8 cellular contexts compared by ENCODE assay signal in genomic region chr4:185127021-185127925, GRCh38. TPM values are rescaled to one million over a fixed set of nuclear protein-coding genes. Genes with fewer than 3 reads are reported as not detected.
A peak's percentile ranks its signal among the peaks of the same experiment; 100 is the strongest.
DNase-seq lines count a peak whose midpoint lies in the region; ATAC-seq and TF ChIP-seq lines count a peak whose summit lies in the region.

No MANE protein-coding gene starts in this region.

- TF ChIP-seq CTCF in AG04450 (IDR thresholded peaks at IDR 0.05; ENCODE audit: low read depth, low read length), result no peak

- ATAC-seq in GM19395 (IDR thresholded peaks at IDR 0.05; ENCODE audit: unreplicated experiment), result no peak
- no peak for ATAC-seq in HG02885 (IDR thresholded peaks at IDR 0.05; ENCODE audit: poor library complexity, unreplicated experiment)

- peak overlapping the region; percentile 57 for H3K4me3 ChIP-seq in AG04450 (ENCODE audit: low read depth, low read length)
- peak overlapping the region; percentile 34 for H3K4me3 ChIP-seq in HAP-1
- H3K4me3 ChIP-seq in stomach smooth muscle (ENCODE audit: low read length in 2 of 2), result peak overlapping the region; percentile 76 to 82

- no peaks in the 10 kb centered on the region; the same call in 1 of the 2 replicates for H3K9me3 ChIP-seq in AG04450 (ENCODE audit: control insufficient read depth, insufficient read depth, low read length)
- H3K9me3 ChIP-seq in HAP-1, result no peaks in the 10 kb centered on the region
- H3K9me3 ChIP-seq in stomach smooth muscle (ENCODE audit: control insufficient read depth in 2 of 2, low read length in 2 of 2), result no peaks in the 10 kb centered on the region

- H3K4me1 ChIP-seq in HAP-1, result peaks cover 3% of the 10 kb centered on the region; the same call in 1 of the 2 replicates
- peaks cover 18% of the 10 kb centered on the region for H3K4me1 ChIP-seq in stomach smooth muscle (ENCODE audit: control insufficient read depth, insufficient read depth, low read length)

- in situ Hi-C loops in HAP-1 (cut with MboI; ENCODE audit: low sequenced_read_pairs), result no loop called here

- CTCF ChIA-PET in AG04450 (lab: Charles Lee), result interaction anchor here (1.1 to 1.5 kb wide), 2 partner anchors 87 to 122 kb away, joined by 3 to 4 read pairs; no protein-coding TSS in a partner anchor

- DNase-seq in AG04450 (ENCODE audit: low read depth, low spot score), result no peak
- DNase-seq in HAP-1 (ENCODE audit: low spot score in 2 of 2), result peak in 1 of 2 experiments; percentile 30
- DNase-seq in cerebellar cortex (ENCODE audit: low spot score), result peak; percentile 41
- DNase-seq in left kidney (ENCODE audit: low read depth, low spot score), result peak; percentile 67
- no peak for DNase-seq in NCI-H1092 (lab: John Stamatoyannopoulos, UW)

- no peak overlapping the region for H3K27ac ChIP-seq in AG04450 (ENCODE audit: low read depth, low read length)
- no peak overlapping the region for H3K27ac ChIP-seq in stomach smooth muscle (ENCODE audit: low read length)

- peaks cover 9% of the 10 kb centered on the region for H3K27me3 ChIP-seq in AG04450 (ENCODE audit: control insufficient read depth, insufficient read depth, low read length)
- H3K27me3 ChIP-seq in HAP-1 (ENCODE audit: low read depth), result no peaks in the 10 kb centered on the region
- H3K27me3 ChIP-seq in stomach smooth muscle (ENCODE audit: control insufficient read depth in 1 of 2, insufficient read depth in 2 of 2, low read length in 2 of 2), result no peaks in the 10 kb centered on the region

- peak overlapping the region; percentile 42 to 45 for H3K9ac ChIP-seq in stomach smooth muscle (ENCODE audit: low read length in 2 of 2)

- POLR2A ChIA-PET in AG04450 (lab: Yijun Ruan, JAX), result no interaction called here

- no peaks in the 10 kb centered on the region for H3K36me3 ChIP-seq in HAP-1 (replicated peaks)
- no peaks in the 10 kb centered on the region for H3K36me3 ChIP-seq in stomach smooth muscle (ENCODE audit: control insufficient read depth in 2 of 2, insufficient read depth in 2 of 2, low read length in 2 of 2)

RNA-seq across cellular contexts. Expression of gene SLC25A4, which starts 15.8 kb away (rescaled TPM):
- 16.4 and 17.6 TPM in 2 replicates for polyA plus RNA-seq in AG04450 (2011; rRNA removed)
- polyA minus RNA-seq in AG04450 (2011; rRNA and poly(A)+ RNA removed), result 6.6 and 9.5 TPM in 2 replicates

Comparison
In these comparisons a context has a peak if more than half of its experiments do, and no peak if none do; other contexts are left out.
1. DNase-seq: peak in cerebellar cortex (single experiment) and left kidney (single experiment); none in AG04450 (single experiment) and NCI-H1092 (single experiment).
2. Peak in every context shown above with its lines, with median percentiles within 50 percentile points of each other: H3K4me3 ChIP-seq.